In the genomic region with DNA sequence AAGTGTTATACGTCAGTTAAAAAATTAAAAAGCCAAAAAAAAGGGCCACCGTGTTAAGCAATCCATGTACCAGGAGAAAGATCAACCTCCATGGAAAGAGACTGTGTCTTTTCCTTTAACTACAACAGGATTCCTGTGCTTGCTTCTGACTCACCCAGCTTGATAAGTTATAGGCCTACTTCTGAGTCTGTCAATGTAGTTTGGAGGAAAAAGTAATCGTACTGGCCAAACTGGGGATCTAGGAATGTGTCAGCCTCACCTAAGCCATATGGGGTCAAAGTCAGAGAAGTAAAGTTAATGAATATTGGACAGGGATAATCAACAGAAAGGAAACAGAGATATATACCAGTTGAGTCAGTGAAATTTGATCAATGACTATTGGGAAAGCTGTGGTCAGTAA, we compare ENCODE assay signal across 22 cellular contexts.
DNase-seq lines count a peak whose midpoint lies in the region; ATAC-seq, FAIRE-seq and TF ChIP-seq lines count a peak whose summit lies in the region.
"Had no signal": no experiment of that assay in that cellular context is flagged by ENCODE, and none has a peak within 500 bp of the region (broad histone marks: within the 10 kb centered on the region; RNA-seq: fewer than 3 reads in every experiment).

No MANE protein-coding gene starts in this region.

- DNase-seq in bronchial epithelial cell (ENCODE audit: low read depth): peak; percentile 7
- peak; percentile 78 for DNase-seq in kidney tubule cell (ENCODE audit: low spot score)
- peak; percentile 74 for DNase-seq in renal cortical epithelial cell (ENCODE audit: low read depth)
- DNase-seq in hepatic stellate cell (ENCODE audit: low spot score): no peak
- DNase-seq: 8988T; ACHN; BE2C; C1 segment of cervical spinal cord; CD4-positive, alpha-beta memory T cell; CD4-positive, CD25-positive, alpha-beta regulatory T cell; CD8-positive, alpha-beta memory T cell; COR-L47; DMS79 treated with DMSO at 0.1 percent for 48 hours; GF-D8 had no signal

- ATAC-seq in GM21528 (IDR thresholded peaks at IDR 0.05; ENCODE audit: low FRiP score, unreplicated experiment) (no peak), HG03108 (IDR thresholded peaks at IDR 0.05; ENCODE audit: unreplicated experiment) (no peak)

- no peak overlapping the region for H3K4me3 ChIP-seq in bronchial epithelial cell (ENCODE audit: low read depth, low read length)
- H3K4me3 ChIP-seq: BLaER1 had no signal

- no peaks in the 10 kb centered on the region for H3K27me3 ChIP-seq in bronchial epithelial cell (ENCODE audit: control insufficient read depth, insufficient read depth, low read length)
- H3K27me3 ChIP-seq: BE2C, BLaER1 had no signal

- H3K36me3 ChIP-seq in bronchial epithelial cell (ENCODE audit: control insufficient read depth, insufficient read depth, low read length): no peaks in the 10 kb centered on the region
- H3K36me3 ChIP-seq: BE2C, BLaER1 had no signal

- no peak for TF ChIP-seq CTCF in bronchial epithelial cell (IDR thresholded peaks at IDR 0.05; ENCODE audit: insufficient read depth, low read length, severe bottlenecking)

- FAIRE-seq in bronchial epithelial cell (lab: Jason Lieb, UNC): no peak
- FAIRE-seq: A204.1, D721Med, G401.6, GM12891, GM19239 had no signal
